In genomic region chr17:81502471-81503017, GRCh38 we compare ENCODE assay signal across 24 cellular contexts. TPM values are rescaled to one million over a fixed set of nuclear protein-coding genes. Genes with fewer than 3 reads are reported as not detected.
DNase-seq lines count a peak whose midpoint lies in the region; ATAC-seq, FAIRE-seq and TF ChIP-seq lines count a peak whose summit lies in the region.
"Had no signal": no experiment of that assay in that cellular context is flagged by ENCODE, and none has a peak within 500 bp of the region (broad histone marks: within the 10 kb centered on the region; RNA-seq: fewer than 3 reads in every experiment).

No MANE protein-coding gene starts in this region.

- peak; percentile 65 for ATAC-seq in GM12878
- no peak for ATAC-seq in lower lobe of right lung

- no peak overlapping the region for H2AFZ ChIP-seq in GM12878 (ENCODE audit: control insufficient read depth, low read depth, low read length)

- H3K27me3 ChIP-seq in GM12878 (replicated peaks in 1 of 2; ENCODE audit: control insufficient read depth in 2 of 2, insufficient read depth in 2 of 2, low read length in 1 of 2) (no peaks in the 10 kb centered on the region), lower lobe of right lung (ENCODE audit: low read depth) (no peaks in the 10 kb centered on the region), spleen (replicated peaks in 1 of 7) (peaks cover 0 to 9% (median 0%) of the 10 kb centered on the region in 7 donors)

- no peak overlapping the region for H3K4me3 Mint-ChIP-seq in type B pancreatic cell
- H3K4me3 Mint-ChIP-seq: CD4-positive, alpha-beta memory T cell had no signal

- H3K27ac ChIP-seq in HEK293 (ENCODE audit: extremely low read depth, low read depth, low read length) = no peak overlapping the region
- no peak overlapping the region for H3K27ac ChIP-seq in GM12878 (ENCODE audit: control insufficient read depth, insufficient read depth)
- no peak overlapping the region for H3K27ac ChIP-seq in lower lobe of right lung
- H3K27ac ChIP-seq in spleen = no peak overlapping the region
- H3K27ac ChIP-seq: BLaER1 treated with 17β-estradiol and CSF1 and Interleukin-3, amounts not matched to agents 10 nM and 100 nM had no signal

- H3K36me3 ChIP-seq in HEK293 (ENCODE audit: control insufficient read depth in 2 of 2, insufficient read depth in 1 of 2, low read length in 2 of 2) (no peaks in the 10 kb centered on the region), GM12878 (ENCODE audit: control insufficient read depth in 2 of 2, insufficient read depth in 2 of 2, low read length in 1 of 2) (no peaks in the 10 kb centered on the region), lower lobe of right lung (no peaks in the 10 kb centered on the region), spleen (no peaks in the 10 kb centered on the region)
- H3K36me3 ChIP-seq: BLaER1 treated with 17β-estradiol and CSF1 and Interleukin-3, amounts not matched to agents 10 nM and 100 nM; HAP-1 had no signal

- TF ChIP-seq RAD21 in GM12878 (IDR thresholded peaks at IDR 0.05; ENCODE audit: insufficient read depth, low read depth, low read length) = no peak

- intact Hi-C loops in GM12878 (cut with micrococcal nuclease; ENCODE audit: unreplicated experiment) = no loop called here
- intact Hi-C loops in lower lobe of right lung (cut with DNase I) = no loop called here
- intact Hi-C loops in spleen (cut with DNase I; ENCODE audit: low total_unique reads) = no loop called here

- SMC1A ChIA-PET in GM12878 (lab: Charles Lee; ENCODE audit: uncharacterized antibody, unreplicated experiment) = interaction anchor here (0.7 kb wide), 1 partner anchor 386 kb away, joined by 4 read pairs; no protein-coding TSS in a partner anchor

- no peaks in the 10 kb centered on the region for H3K79me2 ChIP-seq in GM12878 (ENCODE audit: control insufficient read depth, insufficient read depth, low read length)

- no peaks in the 10 kb centered on the region for H3K4me1 Mint-ChIP-seq in type B pancreatic cell (ENCODE audit: unreplicated experiment)

- CTCF ChIA-PET in HEK293 (lab: Yijun Ruan, JAX) (interaction anchor here (0.6 to 1.0 kb wide), 2 partner anchors 18 to 96 kb away, joined by 3 to 4 read pairs; no protein-coding TSS in a partner anchor), GM12878 (lab: Yijun Ruan, JAX) (interaction anchor here (0.7 to 1.2 kb wide), 2 partner anchors 10 to 15 kb away, joined by 3 read pairs; partner anchors contain the start of gene ACTG1)

- FAIRE-seq in GM12878 (lab: Jason Lieb, UNC) = no peak
- FAIRE-seq: HTR-8/SVneo, RCC 7860 had no signal

- no peak overlapping the region for H3K4me2 ChIP-seq in GM12878 (ENCODE audit: control insufficient read depth, insufficient read depth)

- H3K36me3 Mint-ChIP-seq in type B pancreatic cell = peaks cover under 1% of the 10 kb centered on the region

- H3K4me1 ChIP-seq in HEK293 (ENCODE audit: control insufficient read depth, insufficient read depth, low read length) (no peaks in the 10 kb centered on the region), GM12878 (ENCODE audit: control insufficient read depth, insufficient read depth, low read length) (no peaks in the 10 kb centered on the region), lower lobe of right lung (peaks cover 10% of the 10 kb centered on the region), spleen (peaks cover 0 to 5% (median 0%) of the 10 kb centered on the region in 6 donors)
- H3K4me1 ChIP-seq: HAP-1 had no signal

- in situ Hi-C loops in GM12878 (cut with MboI) = no loop called here

- no peaks in the 10 kb centered on the region for H3K9me3 Mint-ChIP-seq in type B pancreatic cell
- H3K9me3 Mint-ChIP-seq: CD4-positive, alpha-beta memory T cell; IgD-negative memory B cell had no signal

- no peak for TF ChIP-seq EP300 in GM12878 (IDR thresholded peaks at IDR 0.05; ENCODE audit: borderline replicate concordance in 1 of 2, control insufficient read depth in 1 of 2, low read depth in 2 of 2, low read length in 2 of 2)

- H3K9me3 ChIP-seq in HEK293 (ENCODE audit: control insufficient read depth, insufficient read depth, low read depth, low read length) = no peaks in the 10 kb centered on the region
- H3K9me3 ChIP-seq in GM12878 (replicated peaks; ENCODE audit: control insufficient read depth, insufficient read depth, low read length) = no peaks in the 10 kb centered on the region
- H3K9me3 ChIP-seq in lower lobe of right lung = no peaks in the 10 kb centered on the region
- no peaks in the 10 kb centered on the region for H3K9me3 ChIP-seq in spleen
- H3K9me3 ChIP-seq: BLaER1 treated with 17β-estradiol and CSF1 and Interleukin-3, amounts not matched to agents 10 nM and 100 nM; Caco-2; HAP-1 had no signal

- no peak for DNase-seq in GM12878 (ENCODE audit: low read depth, low spot score)
- DNase-seq in lower lobe of right lung = peak; percentile 33
- DNase-seq in type B pancreatic cell (ENCODE audit: extremely low spot score, unreplicated experiment) = no peak
- no peak for DNase-seq in NCI-H146 (lab: John Stamatoyannopoulos, UW)
- DNase-seq in activated CD4-positive, alpha-beta T cell treated with anti-CD3 and anti-CD28 coated beads, Interleukin-2, amount 50 U/mL, for 1 hour = no peak
- no peak for DNase-seq in spleen
- DNase-seq in cerebellar nuclear complex (lab: John Stamatoyannopoulos, UW) = no peak
- DNase-seq: ACHN, Caco-2, DMS 273 treated with DMSO at 0.1 percent for 48 hours, GF-D8, Karpas-422, NCI-H1417, NCI-H187, NCI-H446, NCI-H526, Right ventricle myocardium superior had no signal

- no peak overlapping the region for H3K4me3 ChIP-seq in HEK293 (ENCODE audit: low read depth, low read length)
- H3K4me3 ChIP-seq in GM12878 = no peak overlapping the region
- H3K4me3 ChIP-seq in lower lobe of right lung = no peak overlapping the region
- H3K4me3 ChIP-seq in spleen = no peak overlapping the region
- H3K4me3 ChIP-seq: BLaER1 treated with 17β-estradiol and CSF1 and Interleukin-3, amounts not matched to agents 10 nM and 100 nM; HAP-1 had no signal

- H4K20me1 ChIP-seq in GM12878 (ENCODE audit: control insufficient read depth, insufficient read depth) = no peaks in the 10 kb centered on the region

- no TSS peak for BruUV-seq in GM12878 (replicated peaks; lab: Mats Ljungman, UMichigan)

- 22% methylated on average over 12 of the region's 12 CpGs for WGBS in GM12878 (ENCODE audit: insufficient coverage, insufficient replicate concordance, low lambda C conversion rate, missing lambda C conversion rate)
- whole genome bisulfite sequencing in spleen, 5 donors = 60 to 77% (median 71%) methylated on average over 9 to 12 of the region's 12 CpGs

- no peak for TF ChIP-seq POLR2A in GM12878 (IDR thresholded peaks at IDR 0.05; ENCODE audit: low read depth, low read length)
- no peak for TF ChIP-seq POLR2A in spleen (IDR thresholded peaks at IDR 0.05)

- H3K27ac Mint-ChIP-seq in type B pancreatic cell = peak overlapping the region; percentile 32
- H3K27ac Mint-ChIP-seq: CD4-positive, alpha-beta memory T cell had no signal

- RAD21 ChIA-PET in GM12878 (lab: Charles Lee; ENCODE audit: unreplicated experiment) = no interaction called here

- TF ChIP-seq CTCF in HEK293 (tag by site-specific recombination; IDR thresholded peaks at IDR 0.05) (no peak), GM12878 (IDR thresholded peaks at IDR 0.05 in 2 of 3, conservative IDR thresholded peaks at IDR 0.05 in 1 of 3; ENCODE audit: control insufficient read depth in 2 of 3, extremely low read depth in 1 of 3, insufficient read depth in 1 of 3, low read depth in 3 of 3, low read length in 3 of 3) (no peak), lower lobe of right lung (IDR thresholded peaks at IDR 0.05) (no peak), type B pancreatic cell (conservative IDR thresholded peaks at IDR 0.05) (no peak), spleen (IDR thresholded peaks at IDR 0.05 in 8 of 11, conservative IDR thresholded peaks at IDR 0.05 in 3 of 11) (no peak)

- H3K9ac ChIP-seq in GM12878 (ENCODE audit: control insufficient read depth, insufficient read depth, low read length) = no peak overlapping the region
- H3K9ac ChIP-seq: BLaER1 treated with 17β-estradiol and CSF1 and Interleukin-3, amounts not matched to agents 10 nM and 100 nM had no signal

- H3K27me3 Mint-ChIP-seq in type B pancreatic cell = peaks cover 3% of the 10 kb centered on the region
- H3K27me3 Mint-ChIP-seq: IgD-negative memory B cell had no signal

- POLR2A ChIA-PET in HEK293 (lab: Yijun Ruan, JAX) = interaction anchor here (0.9 to 1.4 kb wide), 3 partner anchors 10 to 256 kb away, joined by 3 to 8 read pairs (median 3); partner anchors contain the start of gene ACTG1
- POLR2A ChIA-PET in GM12878 (lab: Charles Lee) = no interaction called here

RNA-seq across cellular contexts. Expression of gene ACTG1, which starts 10.1 kb away (rescaled TPM):
- total RNA-seq in GM12878 (2013; cell fraction: nucleolus; rRNA removed) = 961 and 1,180 TPM in 2 replicates
- total RNA-seq in GM12878 (2014; rRNA removed) = 5,146 and 5,299 TPM in 2 replicates
- 2,069 and 2,477 TPM in 2 replicates for total RNA-seq in GM12878 (2014; rRNA removed; fragmentation: Illumina TruSeq; extraction: Trizol)
- total RNA-seq in GM12878 (2021) = 5,806 and 6,105 TPM in 2 replicates
- 2,827 TPM for polyA plus RNA-seq in GM12878 (2011; ENCODE audit: low read depth)
- polyA plus RNA-seq in GM12878 (2011; rRNA removed) = 466 and 810 TPM in 2 replicates
- polyA plus RNA-seq in GM12878 (2011; cell fraction: cytosol; rRNA removed) = 2,470 and 3,258 TPM in 2 replicates
- 3,407 and 5,928 TPM in 2 replicates for polyA plus RNA-seq in GM12878 (2011; cell fraction: nucleus; rRNA removed)
- 4,353 and 5,466 TPM in 2 replicates for polyA plus RNA-seq in GM12878 (2012)
- 1,415 and 2,801 TPM in 2 replicates for polyA plus RNA-seq in GM12878 (2014; fragmentation: Illumina TruSeq; extraction: Trizol)
- polyA plus RNA-seq in GM12878 (2014; fragmentation: Nextera tagmentation; extraction: Ambion mirVana) = 1,000 to 10,000 TPM in 1 of 2 experiments, 100 to 1,000 TPM in 1; 969 to 1,906 TPM
- polyA plus RNA-seq in GM12878 (2014; rRNA removed) = 4,499 and 5,417 TPM in 2 replicates
- 1,000 to 10,000 TPM; 4,621 to 4,893 TPM for polyA plus RNA-seq in GM12878 (2016; fragmentation: Nextera tagmentation; extraction: Ambion mirVana)
- polyA minus RNA-seq in GM12878 (2011; rRNA and poly(A)+ RNA removed) = 709 and 994 TPM in 2 replicates
- polyA minus RNA-seq in GM12878 (2011; cell fraction: cytosol; rRNA and poly(A)+ RNA removed) = 871 and 986 TPM in 2 replicates
- polyA minus RNA-seq in GM12878 (2011; cell fraction: nucleus; rRNA and poly(A)+ RNA removed) = 602 and 1,073 TPM in 2 replicates
- total RNA-seq in lower lobe of right lung = 1,821 TPM
- total RNA-seq in type B pancreatic cell (ENCODE audit: low replicate concordance) = 3,089 and 3,451 TPM in 2 replicates
- 1,000 to 10,000 TPM; 1,726 to 6,270 (median 2,803) TPM for total RNA-seq in spleen
- 1,000 to 10,000 TPM; 1,119 to 1,902 (median 1,793) TPM for polyA plus RNA-seq in spleen

RNA-seq across cellular contexts. Expression of gene FSCN2, which starts 25.6 kb away (rescaled TPM):
- total RNA-seq in GM12878 (2013; cell fraction: nucleolus; rRNA removed) = 19.6 and 21.4 TPM in 2 replicates
- total RNA-seq in GM12878 (2014; rRNA removed) (1.2 and 1.8 TPM in 2 replicates), GM12878 (2014; rRNA removed; fragmentation: Illumina TruSeq; extraction: Trizol) (0.14 and 0.58 TPM in 2 replicates), GM12878 (2021) (2.1 and 2.7 TPM in 2 replicates), lower lobe of right lung (3.3 TPM), type B pancreatic cell (ENCODE audit: low replicate concordance) (3.6 and 3.8 TPM in 2 replicates), spleen (1 to 10 TPM; 1.2 to 4.0 (median 2.8) TPM)
- polyA plus RNA-seq in GM12878 (2011; ENCODE audit: low read depth) = not detected
- polyA plus RNA-seq in GM12878 (2011; rRNA removed) (0.29 and 0.65 TPM in 2 replicates), GM12878 (2014; fragmentation: Illumina TruSeq; extraction: Trizol) (0.19 and 0.24 TPM in 2 replicates), GM12878 (2014; fragmentation: Nextera tagmentation; extraction: Ambion mirVana) (not detected), GM12878 (2014; rRNA removed) (1.9 and 2.0 TPM in 2 replicates), GM12878 (2016; fragmentation: Nextera tagmentation; extraction: Ambion mirVana) (under 1 TPM in 1 of 2 experiments, not detected in 1; 0.12 TPM), spleen (1 to 10 TPM in 1 of 3 donors, under 1 TPM in 2; 0.41 to 2.6 (median 0.76) TPM)
- 0.69 and 1.0 TPM in 2 replicates for polyA plus RNA-seq in GM12878 (2011; cell fraction: cytosol; rRNA removed)
- 6.3 and 7.2 TPM in 2 replicates for polyA plus RNA-seq in GM12878 (2011; cell fraction: nucleus; rRNA removed)
- polyA plus RNA-seq in GM12878 (2012) = 1.5 and 1.6 TPM in 2 replicates
- polyA minus RNA-seq in GM12878 (2011; rRNA and poly(A)+ RNA removed) = 0.44 and 2.2 TPM in 2 replicates
- polyA minus RNA-seq in GM12878 (2011; cell fraction: cytosol; rRNA and poly(A)+ RNA removed) = 0.80 and 1.0 TPM in 2 replicates
- polyA minus RNA-seq in GM12878 (2011; cell fraction: nucleus; rRNA and poly(A)+ RNA removed) = 3.7 and 4.2 TPM in 2 replicates

RNA-seq across cellular contexts. Expression of gene FAAP100, which starts 49.6 kb away (rescaled TPM):
- 86.7 and 99.0 TPM in 2 replicates for total RNA-seq in GM12878 (2013; cell fraction: nucleolus; rRNA removed)
- total RNA-seq in GM12878 (2014; rRNA removed) (25.1 and 25.8 TPM in 2 replicates), GM12878 (2014; rRNA removed; fragmentation: Illumina TruSeq; extraction: Trizol) (8.1 and 12.2 TPM in 2 replicates), GM12878 (2021) (39.6 and 46.2 TPM in 2 replicates), lower lobe of right lung (26.0 TPM), type B pancreatic cell (ENCODE audit: low replicate concordance) (33.5 and 44.7 TPM in 2 replicates), spleen (10 to 100 TPM; 36.8 to 59.2 (median 50.2) TPM)
- polyA plus RNA-seq in GM12878 (2011; ENCODE audit: low read depth) = 6.6 TPM
- polyA plus RNA-seq in GM12878 (2011; rRNA removed) (3.4 and 8.1 TPM in 2 replicates), GM12878 (2014; fragmentation: Illumina TruSeq; extraction: Trizol) (1.4 and 5.2 TPM in 2 replicates), GM12878 (2014; fragmentation: Nextera tagmentation; extraction: Ambion mirVana) (under 1 TPM; 0.11 to 0.49 TPM), GM12878 (2014; rRNA removed) (34.4 and 39.8 TPM in 2 replicates), GM12878 (2016; fragmentation: Nextera tagmentation; extraction: Ambion mirVana) (10 to 100 TPM; 22.0 to 26.8 TPM), spleen (10 to 100 TPM; 32.2 to 77.2 (median 52.0) TPM)
- 16.4 and 25.8 TPM in 2 replicates for polyA plus RNA-seq in GM12878 (2011; cell fraction: cytosol; rRNA removed)
- polyA plus RNA-seq in GM12878 (2011; cell fraction: nucleus; rRNA removed) = 52.4 and 74.0 TPM in 2 replicates
- 16.2 and 18.9 TPM in 2 replicates for polyA plus RNA-seq in GM12878 (2012)
- 8.9 and 32.2 TPM in 2 replicates for polyA minus RNA-seq in GM12878 (2011; rRNA and poly(A)+ RNA removed)
- 13.6 and 14.8 TPM in 2 replicates for polyA minus RNA-seq in GM12878 (2011; cell fraction: cytosol; rRNA and poly(A)+ RNA removed)
- polyA minus RNA-seq in GM12878 (2011; cell fraction: nucleus; rRNA and poly(A)+ RNA removed) = 36.3 and 44.7 TPM in 2 replicates
